Comparison of ENCODE assay signal across 25 cellular contexts in genomic region chr10:51242393-51242792, GRCh38.
"Had no signal": no experiment of that assay in that cellular context is flagged by ENCODE, and none has a peak within 500 bp of the region (broad histone marks: within the 10 kb centered on the region; RNA-seq: fewer than 3 reads in every experiment).

No MANE protein-coding gene starts in this region.

- H3K4me1 ChIP-seq: foreskin keratinocyte, prostate gland, upper lobe of left lung had no signal

- H3K36me3 ChIP-seq: esophagus muscularis mucosa, gastroesophageal sphincter, heart left ventricle, pancreas, prostate gland, sigmoid colon, stomach, tibial nerve, upper lobe of left lung had no signal

- DNase-seq: dorsolateral prefrontal cortex; effector CD4-positive, alpha-beta T cell; foreskin keratinocyte; heart left ventricle; kidney; mesenchymal stem cell; mucosa of descending colon; naive B cell; occipital lobe; pancreas; right cardiac atrium; sigmoid colon; stimulated activated CD4-positive, alpha-beta T cell treated with anti-CD3 and anti-CD28 coated beads, Interleukin-2, amount 100 ng/mL, for 24 hours; stimulated activated CD4-positive, alpha-beta T cell treated with anti-CD3 and anti-CD28 coated beads, Interleukin-4, amount 100 ng/mL, for 24 hours; stimulated activated naive CD4-positive, alpha-beta T cell treated with Interleukin-2 at 50 U/mL for 16 hours; stomach; upper lobe of left lung had no signal

- H3K36me3 Mint-ChIP-seq: mesothelial cell of epicardium; naive B cell; natural killer cell treated with Interleukin-12 subunit alpha and Interleukin-12 subunit beta and Interleukin-15 and Interleukin-18, amount 100 ng/mL, for 72 hours; stimulated activated effector memory CD8-positive, alpha-beta T cell treated with anti-CD3 and anti-CD28 coated beads, Interleukin-12 subunit alpha, Interleukin-12 subunit beta, amount 100 ng/mL, for 72 hours had no signal

- H3K27me3 ChIP-seq: dorsolateral prefrontal cortex, esophagus muscularis mucosa, foreskin keratinocyte, gastroesophageal sphincter, heart left ventricle, hepatocyte, pancreas, sigmoid colon, stomach, tibial nerve, upper lobe of left lung had no signal

- H3K4me3 ChIP-seq: dorsolateral prefrontal cortex, esophagus muscularis mucosa, gastroesophageal sphincter, heart left ventricle, hepatocyte, mucosa of descending colon, pancreas, prostate gland, sigmoid colon, stomach, tibial nerve, upper lobe of left lung had no signal

- H3K9me3 ChIP-seq: esophagus muscularis mucosa, gastroesophageal sphincter, heart left ventricle, mucosa of descending colon, pancreas, prostate gland, sigmoid colon, stomach, tibial nerve, upper lobe of left lung had no signal

- H3K4me3 Mint-ChIP-seq: mesothelial cell of epicardium; naive B cell; natural killer cell treated with Interleukin-12 subunit alpha and Interleukin-12 subunit beta and Interleukin-15 and Interleukin-18, amount 100 ng/mL, for 72 hours; stimulated activated effector memory CD8-positive, alpha-beta T cell treated with anti-CD3 and anti-CD28 coated beads, Interleukin-12 subunit alpha, Interleukin-12 subunit beta, amount 100 ng/mL, for 72 hours had no signal

- H3K27ac ChIP-seq: dorsolateral prefrontal cortex, esophagus muscularis mucosa, foreskin keratinocyte, gastroesophageal sphincter, hepatocyte, pancreas, prostate gland, stomach, tibial nerve, upper lobe of left lung had no signal

- H2AFZ ChIP-seq: hepatocyte had no signal

- H3K27ac Mint-ChIP-seq: mesothelial cell of epicardium; naive B cell; natural killer cell treated with Interleukin-12 subunit alpha and Interleukin-12 subunit beta and Interleukin-15 and Interleukin-18, amount 100 ng/mL, for 72 hours; stimulated activated effector memory CD8-positive, alpha-beta T cell treated with anti-CD3 and anti-CD28 coated beads, Interleukin-12 subunit alpha, Interleukin-12 subunit beta, amount 100 ng/mL, for 72 hours had no signal

- H3K4me2 ChIP-seq: hepatocyte had no signal

- H3K27me3 Mint-ChIP-seq: naive B cell; natural killer cell treated with Interleukin-12 subunit alpha and Interleukin-12 subunit beta and Interleukin-15 and Interleukin-18, amount 100 ng/mL, for 72 hours had no signal

- H3K9me3 Mint-ChIP-seq: mesothelial cell of epicardium; natural killer cell treated with Interleukin-12 subunit alpha and Interleukin-12 subunit beta and Interleukin-15 and Interleukin-18, amount 100 ng/mL, for 72 hours; stimulated activated effector memory CD8-positive, alpha-beta T cell treated with anti-CD3 and anti-CD28 coated beads, Interleukin-12 subunit alpha, Interleukin-12 subunit beta, amount 100 ng/mL, for 72 hours had no signal

- H3K4me1 Mint-ChIP-seq: naive B cell; stimulated activated effector memory CD8-positive, alpha-beta T cell treated with anti-CD3 and anti-CD28 coated beads, Interleukin-12 subunit alpha, Interleukin-12 subunit beta, amount 100 ng/mL, for 72 hours had no signal

- H3K79me2 ChIP-seq: hepatocyte had no signal
